8 cellular contexts compared by ENCODE assay signal in genomic region chr3:129625071-129625874, GRCh38. TPM values are rescaled to one million over a fixed set of nuclear protein-coding genes. Genes with fewer than 3 reads are reported as not detected.
DNase-seq lines count a peak whose midpoint lies in the region; ATAC-seq and TF ChIP-seq lines count a peak whose summit lies in the region.

No MANE protein-coding gene starts in this region.

- H3K27ac Mint-ChIP-seq in CD4-positive, CD25-positive, alpha-beta regulatory T cell = no peak overlapping the region
- peak overlapping the region; percentile 87 for H3K27ac Mint-ChIP-seq in nephron progenitor cell

- H3K27me3 Mint-ChIP-seq in CD4-positive, CD25-positive, alpha-beta regulatory T cell = peaks cover 7% of the 10 kb centered on the region
- peaks cover 10% of the 10 kb centered on the region for H3K27me3 Mint-ChIP-seq in nephron progenitor cell (ENCODE audit: low read depth, poor library complexity)

- H2BK15ac ChIP-seq in IMR-90 (ENCODE audit: low read depth, low read length) = peak overlapping the region; percentile 91; the same call in 1 of the 3 replicates

- no peak overlapping the region for H3K9ac ChIP-seq in IMR-90 (ENCODE audit: low read depth, low read length)
- H3K9ac ChIP-seq in colonic mucosa (ENCODE audit: low read depth in 2 of 2, low read length in 2 of 2) = peak overlapping the region in 1 of 2 donors; percentile 28

- CTCF ChIA-PET in IMR-90 (lab: Yijun Ruan, JAX) = interaction anchor here (1.2 kb wide), 1 partner anchor 135 kb away, joined by 3 read pairs; no protein-coding TSS in a partner anchor

- peaks cover 21% of the 10 kb centered on the region for H3K4me1 ChIP-seq in CD4-positive, CD25-positive, alpha-beta regulatory T cell (ENCODE audit: control insufficient read depth, insufficient read depth, low read length, poor library complexity, severe bottlenecking)
- H3K4me1 ChIP-seq in IMR-90 (ENCODE audit: control insufficient read depth, insufficient read depth, low read length) (peaks cover 20% of the 10 kb centered on the region), colonic mucosa (peaks cover 20% of the 10 kb centered on the region), testis (peaks cover 39% of the 10 kb centered on the region)

- H2AK5ac ChIP-seq in IMR-90 (ENCODE audit: low read depth, low read length) = peak overlapping the region; percentile 99

- TF ChIP-seq CTCF in IMR-90 (conservative IDR thresholded peaks at IDR 0.05; ENCODE audit: low read depth, low read length) = no peak
- no peak for TF ChIP-seq CTCF in colonic mucosa (IDR thresholded peaks at IDR 0.05)
- TF ChIP-seq CTCF in nephron progenitor cell (IDR thresholded peaks at IDR 0.05) = no peak
- TF ChIP-seq CTCF in testis (IDR thresholded peaks at IDR 0.05) = no peak

- H2BK120ac ChIP-seq in IMR-90 (ENCODE audit: low read depth, low read length) = peak overlapping the region; percentile 97

- peak overlapping the region; percentile 39 to 88 (median 70) for H3K4me3 Mint-ChIP-seq in CD4-positive, CD25-positive, alpha-beta regulatory T cell
- peak overlapping the region; percentile 69 for H3K4me3 Mint-ChIP-seq in nephron progenitor cell

- peak overlapping the region; percentile 79 for H2AFZ ChIP-seq in IMR-90 (replicated peaks; ENCODE audit: low read length, poor library complexity)

- H3K9me3 Mint-ChIP-seq in CD4-positive, CD25-positive, alpha-beta regulatory T cell = no peaks in the 10 kb centered on the region
- H3K9me3 Mint-ChIP-seq in nephron progenitor cell = no peaks in the 10 kb centered on the region

- peaks cover 0 to 18% (median 6%) of the 10 kb centered on the region in 4 donors for H3K4me1 Mint-ChIP-seq in CD4-positive, CD25-positive, alpha-beta regulatory T cell
- peaks cover 78% of the 10 kb centered on the region for H3K4me1 Mint-ChIP-seq in nephron progenitor cell

- H2BK20ac ChIP-seq in IMR-90 (ENCODE audit: low read depth, low read length) = peak overlapping the region; percentile 93

- H3K9me3 ChIP-seq in CD4-positive, CD25-positive, alpha-beta regulatory T cell (ENCODE audit: control insufficient read depth in 2 of 2, low read length in 2 of 2) = no peaks in the 10 kb centered on the region
- no peaks in the 10 kb centered on the region for H3K9me3 ChIP-seq in IMR-90 (ENCODE audit: control insufficient read depth, insufficient read depth, low read length)
- H3K9me3 ChIP-seq in colonic mucosa = no peaks in the 10 kb centered on the region
- H3K9me3 ChIP-seq in testis = no peaks in the 10 kb centered on the region

- ATAC-seq in CD4-positive, CD25-positive, alpha-beta regulatory T cell (ENCODE audit: low read depth in 2 of 2) = no peak
- ATAC-seq in IMR-90 (ENCODE audit: low read depth) = no peak
- ATAC-seq in HG02623 (IDR thresholded peaks at IDR 0.05; ENCODE audit: unreplicated experiment) = no peak

- H3K4me2 ChIP-seq in IMR-90 (ENCODE audit: low read depth, low read length) = no peak overlapping the region

- WGBS in IMR-90 (ENCODE audit: extremely low coverage in 2 of 2, insufficient read length in 1 of 2), 2 experiments = 80% methylated on average over 1 of the region's 12 CpGs; no CpG with 5 or more reads in 1 of the 2 experiments
- 57 to 77% methylated on average over 7 to 12 of the region's 12 CpGs for WGBS in testis, 2 donors

- peak overlapping the region; percentile 94 for H2AK9ac ChIP-seq in IMR-90 (replicated peaks; ENCODE audit: low read depth, low read length, poor library complexity)

- H3K14ac ChIP-seq in IMR-90 (replicated peaks; ENCODE audit: low read depth, low read length) = peak overlapping the region; percentile 95

- POLR2A ChIA-PET in IMR-90 (lab: Charles Lee; ENCODE audit: unreplicated experiment) = no interaction called here

- no peak for TF ChIP-seq RAD21 in IMR-90 (IDR thresholded peaks at IDR 0.05; ENCODE audit: low read length)

- H3K36me3 Mint-ChIP-seq in CD4-positive, CD25-positive, alpha-beta regulatory T cell = no peaks in the 10 kb centered on the region
- H3K36me3 Mint-ChIP-seq in nephron progenitor cell (ENCODE audit: low read depth) = no peaks in the 10 kb centered on the region

- H4K20me1 ChIP-seq in IMR-90 (ENCODE audit: insufficient read depth, low read length) = no peaks in the 10 kb centered on the region

- no peaks in the 10 kb centered on the region for H3K36me3 ChIP-seq in CD4-positive, CD25-positive, alpha-beta regulatory T cell (ENCODE audit: control insufficient read depth, insufficient read depth, low read length)
- H3K36me3 ChIP-seq in IMR-90 (ENCODE audit: control insufficient read depth, insufficient read depth, low read length) (no peaks in the 10 kb centered on the region), colonic mucosa (no peaks in the 10 kb centered on the region), testis (ENCODE audit: low read depth, missing control alignments) (no peaks in the 10 kb centered on the region)

- H3K56ac ChIP-seq in IMR-90 (ENCODE audit: extremely low read depth, insufficient read depth, low read length) = no peak overlapping the region

- no peak overlapping the region for H3K23ac ChIP-seq in IMR-90 (ENCODE audit: low read depth, low read length)

- in situ Hi-C loops in IMR-90 (cut with MboI; ENCODE audit: low sequenced_read_pairs) = loop anchor here (25.0 kb wide), 1 partner anchor 462 kb away; the partner anchor contains the start of gene ALG1L2

- no peaks in the 10 kb centered on the region for H3K27me3 ChIP-seq in CD4-positive, CD25-positive, alpha-beta regulatory T cell (ENCODE audit: control insufficient read depth, insufficient read depth, low read length)
- H3K27me3 ChIP-seq in IMR-90 (ENCODE audit: control insufficient read depth, insufficient read depth, low read length) (no peaks in the 10 kb centered on the region), colonic mucosa (no peaks in the 10 kb centered on the region), testis (no peaks in the 10 kb centered on the region)

- peaks cover 0 to 8% of the 10 kb centered on the region in 2 experiments; a peak in 1 of 4 replicates for H3K79me1 ChIP-seq in IMR-90 (ENCODE audit: low read depth in 1 of 2, low read length in 2 of 2)

- peak overlapping the region; percentile 59 for H2BK5ac ChIP-seq in IMR-90 (ENCODE audit: low read depth, low read length, poor library complexity, severe bottlenecking)

- H3K4me3 ChIP-seq in CD4-positive, CD25-positive, alpha-beta regulatory T cell (ENCODE audit: low read depth, low read length) = no peak overlapping the region
- no peak overlapping the region for H3K4me3 ChIP-seq in IMR-90 (ENCODE audit: insufficient read depth, low read depth, low read length)
- H3K4me3 ChIP-seq in colonic mucosa = no peak overlapping the region
- H3K4me3 ChIP-seq in testis = no peak overlapping the region

- H4K5ac ChIP-seq in IMR-90 (ENCODE audit: low read depth, low read length) = peak overlapping the region; percentile 35

- H3K4ac ChIP-seq in IMR-90 (ENCODE audit: low read depth, low read length) = peak overlapping the region; percentile 94

- peak overlapping the region; percentile 64 to 95 for H4K8ac ChIP-seq in IMR-90 (ENCODE audit: low read depth in 2 of 2, low read length in 2 of 2)

- peak overlapping the region; percentile 95 for H4K91ac ChIP-seq in IMR-90 (ENCODE audit: insufficient read depth, low read depth, low read length)

- H3K9me1 ChIP-seq in IMR-90 (ENCODE audit: insufficient read depth, low read length) = peaks cover 11% of the 10 kb centered on the region

- TF ChIP-seq POLR2A in IMR-90 (IDR thresholded peaks at IDR 0.05; ENCODE audit: low read depth, low read length) = no peak
- no peak for TF ChIP-seq POLR2A in testis (IDR thresholded peaks at IDR 0.05)

- no peak overlapping the region for H3K27ac ChIP-seq in CD4-positive, CD25-positive, alpha-beta regulatory T cell (ENCODE audit: insufficient read depth, low read length, poor library complexity, severe bottlenecking)
- peak overlapping the region; percentile 55 for H3K27ac ChIP-seq in IMR-90 (ENCODE audit: insufficient read depth, low read length)
- H3K27ac ChIP-seq in colonic mucosa = peak overlapping the region; percentile 99
- peak overlapping the region in 1 of 2 donors; percentile 78 for H3K27ac ChIP-seq in testis

- dilution Hi-C loops in IMR-90 (cut with HindIII; ENCODE audit: low sequenced_read_pairs, unreplicated experiment) = no loop called here

- no TSS peak for BruUV-seq in IMR-90 (replicated peaks; lab: Mats Ljungman, UMichigan)

- intact Hi-C loops in IMR-90 (cut with micrococcal nuclease) (loop anchor here (10.0 kb wide), 1 partner anchor 380 kb away; no protein-coding TSS in a partner anchor), colonic mucosa (cut with DNase I) (loop anchor here (5.0 kb wide), 1 partner anchor 202 kb away; no protein-coding TSS in a partner anchor), testis (cut with DNase I; ENCODE audit: low total_unique reads) (no loop called here)

- peak overlapping the region; percentile 55 for H3K18ac ChIP-seq in IMR-90 (ENCODE audit: low read depth, low read length)

- no peak for DNase-seq in CD4-positive, CD25-positive, alpha-beta regulatory T cell
- DNase-seq in IMR-90 (no peak), colonic mucosa (peak; percentile 41), nephron progenitor cell (no peak), testis (no peak), NCI-H1436 treated with DMSO at 0.1 percent for 48 hours (lab: John Stamatoyannopoulos, UW) (no peak)
- DNase-seq in effector CD8-positive, alpha-beta T cell (lab: John Stamatoyannopoulos, UW) = no peak

TF ChIP-seq in IMR-90, 13 proteins besides CTCF, POLR2A, EP300 and RAD21 (continues in another document):
- no peak for TF ChIP-seq MAZ (IDR thresholded peaks at IDR 0.05; ENCODE audit: borderline replicate concordance, low read depth, low read length)
- TF ChIP-seq RFX5 (IDR thresholded peaks at IDR 0.05; ENCODE audit: low read depth, low read length) = no peak
- no peak for TF ChIP-seq RCOR1 (IDR thresholded peaks at IDR 0.05; ENCODE audit: insufficient replicate concordance, low read length)
- no peak for TF ChIP-seq SMC3 (IDR thresholded peaks at IDR 0.05; ENCODE audit: low read depth, low read length)

RNA-seq across cellular contexts. Expression of gene PLXND1, which starts 18.8 kb away (rescaled TPM):
- total RNA-seq in CD4-positive, CD25-positive, alpha-beta regulatory T cell = 11.3 TPM
- under 1 TPM in 3 of 4 donors, not detected in 1; 0.48 to 0.88 (median 0.79) TPM for polyA plus RNA-seq in CD4-positive, CD25-positive, alpha-beta regulatory T cell
- total RNA-seq in IMR-90 (2012; rRNA removed) (19.2 and 22.5 TPM in 2 replicates), colonic mucosa (10 to 100 TPM; 25.6 to 26.7 TPM), testis (10 to 100 TPM; 50.2 to 87.8 TPM)
- polyA plus RNA-seq in IMR-90 (2012; rRNA removed) (64.5 and 67.1 TPM in 2 replicates), testis (ENCODE audit: insufficient read depth, low read depth, low replicate concordance) (69.2 TPM)
- polyA plus RNA-seq in IMR-90 (2012; cell fraction: cytosol; rRNA removed) = 51.4 and 55.1 TPM in 2 replicates
- 117 and 164 TPM in 2 replicates for polyA plus RNA-seq in IMR-90 (2012; cell fraction: nucleus; rRNA removed; ENCODE audit: low replicate concordance)
